Comparison of ENCODE assay signal across 22 cellular contexts in genomic region chr1:108819878-108820277, GRCh38. TPM values are rescaled to one million over a fixed set of nuclear protein-coding genes. Genes with fewer than 3 reads are reported as not detected.
"Had no signal": no experiment of that assay in that cellular context is flagged by ENCODE, and none has a peak within 500 bp of the region (broad histone marks: within the 10 kb centered on the region; RNA-seq: fewer than 3 reads in every experiment).

No MANE protein-coding gene starts in this region.

- H3K36me3 ChIP-seq: heart left ventricle, tibial nerve had no signal

- H3K27me3 ChIP-seq: esophagus muscularis mucosa, heart left ventricle, testis, tibial nerve had no signal

- H3K9me3 Mint-ChIP-seq: effector memory CD8-positive, alpha-beta T cell; natural killer cell; stimulated activated naive B cell treated with anti-CD40 and anti-IgM and Interleukin-4, amounts not matched to agents 10 μg/mL and 1 μg/mL and 100 μg/mL, for 72 hours; stimulated activated naive CD8-positive, alpha-beta T cell treated with anti-CD3 and anti-CD28 coated beads, Interleukin-15, amount 100 ng/mL, for 72 hours had no signal

- H3K4me3 ChIP-seq: esophagus muscularis mucosa, heart left ventricle, skin epidermis, testis, tibial nerve had no signal

- H3K9me3 ChIP-seq: esophagus muscularis mucosa, testis, tibial nerve had no signal

- FAIRE-seq: frontal cortex, islet of Langerhans had no signal

- H3K27ac Mint-ChIP-seq: effector memory CD8-positive, alpha-beta T cell; mesothelial cell of epicardium; natural killer cell; stimulated activated naive B cell treated with anti-CD40 and anti-IgM and Interleukin-4, amounts not matched to agents 10 μg/mL and 1 μg/mL and 100 μg/mL, for 72 hours; stimulated activated naive CD8-positive, alpha-beta T cell treated with anti-CD3 and anti-CD28 coated beads, Interleukin-15, amount 100 ng/mL, for 72 hours had no signal

- DNase-seq: effector memory CD8-positive, alpha-beta T cell; heart left ventricle; hippocampal formation; mammary epithelial cell; natural killer cell; stimulated activated CD4-positive, alpha-beta T cell treated with anti-CD3 and anti-CD28 coated beads, Interleukin-2, amount 100 ng/mL, for 24 hours; stimulated activated CD4-positive, alpha-beta T cell treated with anti-CD3 and anti-CD28 coated beads, Interleukin-4, amount 100 ng/mL, for 4 hours; stimulated activated naive B cell treated with anti-CD40 and anti-IgM and Interleukin-4, amounts not matched to agents 10 μg/mL and 1 μg/mL and 100 μg/mL, for 72 hours; stimulated activated naive CD8-positive, alpha-beta T cell treated with anti-CD3 and anti-CD28 coated beads, Interleukin-15, amount 100 ng/mL, for 72 hours; testis had no signal

- H3K4me3 Mint-ChIP-seq: effector memory CD8-positive, alpha-beta T cell; mesothelial cell of epicardium; natural killer cell; stimulated activated naive B cell treated with anti-CD40 and anti-IgM and Interleukin-4, amounts not matched to agents 10 μg/mL and 1 μg/mL and 100 μg/mL, for 72 hours; stimulated activated naive CD8-positive, alpha-beta T cell treated with anti-CD3 and anti-CD28 coated beads, Interleukin-15, amount 100 ng/mL, for 72 hours had no signal

- H3K36me3 Mint-ChIP-seq: mesothelial cell of epicardium; natural killer cell; stimulated activated naive B cell treated with anti-CD40 and anti-IgM and Interleukin-4, amounts not matched to agents 10 μg/mL and 1 μg/mL and 100 μg/mL, for 72 hours had no signal

- H3K27ac ChIP-seq: epithelial cell of prostate, esophagus muscularis mucosa, heart left ventricle, testis had no signal

- H3K4me1 Mint-ChIP-seq: stimulated activated naive B cell treated with anti-CD40 and anti-IgM and Interleukin-4, amounts not matched to agents 10 μg/mL and 1 μg/mL and 100 μg/mL, for 72 hours; stimulated activated naive CD8-positive, alpha-beta T cell treated with anti-CD3 and anti-CD28 coated beads, Interleukin-15, amount 100 ng/mL, for 72 hours had no signal

RNA-seq across cellular contexts. Expression of gene AKNAD1, which starts 37.0 kb away (rescaled TPM):
- total RNA-seq: glomerular endothelial cell, left lobe of liver, mesothelial cell of epicardium, natural killer cell, osteoblast, pulmonary artery endothelial cell, ureter had no signal
